Comparison of ENCODE assay signal across 30 cellular contexts in genomic region chr10:47306429-47307210, GRCh38. TPM values are rescaled to one million over a fixed set of nuclear protein-coding genes. Genes with fewer than 3 reads are reported as not detected.
"Had no signal": no experiment of that assay in that cellular context is flagged by ENCODE, and none has a peak within 500 bp of the region (broad histone marks: within the 10 kb centered on the region; RNA-seq: fewer than 3 reads in every experiment).

No MANE protein-coding gene starts in this region.

- DNase-seq: activated CD4-positive, alpha-beta T cell treated with anti-CD3 and anti-CD28 coated beads, Interleukin-2, amount 10 ng/mL, durations not matched to agents 24 days and 14 days; activated CD8-positive, alpha-beta memory T cell treated with anti-CD3 and anti-CD28 coated beads, Interleukin-2, amount 10 ng/mL, durations not matched to agents 7 days and 5 days; activated CD8-positive, alpha-beta T cell treated with anti-CD3 and anti-CD28 coated beads for 36 hours; activated effector memory CD4-positive, alpha-beta T cell treated with anti-CD3 and anti-CD28 coated beads, Interleukin-2, amount 50 U/mL, for 16 hours; activated naive CD4-positive, alpha-beta T cell treated with anti-CD3 and anti-CD28 coated beads, Interleukin-2, amount 10 ng/mL, durations not matched to agents 7 days and 5 days; activated T-cell treated with anti-CD3 and anti-CD28 coated beads for 4 hours; anterior cingulate cortex; foreskin fibroblast; kidney glomerular epithelial cell; stimulated activated CD4-positive, alpha-beta T cell treated with anti-CD3 and anti-CD28 coated beads, Interleukin-1b, Interleukin-23, amount 100 ng/mL, for 48 hours; substantia nigra; T-helper 1 cell; thyroid gland had no signal

- H3K27me3 ChIP-seq: right lobe of liver, thyroid gland had no signal

- H3K9me3 Mint-ChIP-seq: activated CD4-positive, alpha-beta T cell treated with anti-CD3 and anti-CD28 coated beads, Interleukin-2, amount 10 ng/mL, durations not matched to agents 24 days and 14 days; activated CD8-positive, alpha-beta T cell treated with anti-CD3 and anti-CD28 coated beads for 36 hours; activated naive CD4-positive, alpha-beta T cell treated with anti-CD3 and anti-CD28 coated beads, Interleukin-2, amount 10 ng/mL, durations not matched to agents 7 days and 5 days; brain; mesothelial cell of epicardium; natural killer cell treated with Interleukin-12 subunit alpha and Interleukin-12 subunit beta and Interleukin-15 and Interleukin-18, amount 100 ng/mL, for 72 hours; stimulated activated naive CD8-positive, alpha-beta T cell treated with anti-CD3 and anti-CD28 coated beads, Interleukin-15, Interleukin-2, amounts not matched to agents 100 ng/mL and 50 ng/mL, for 24 hours had no signal

- H3K36me3 Mint-ChIP-seq: activated CD8-positive, alpha-beta memory T cell treated with anti-CD3 and anti-CD28 coated beads, Interleukin-2, amount 10 ng/mL, durations not matched to agents 7 days and 5 days; activated naive CD4-positive, alpha-beta T cell treated with anti-CD3 and anti-CD28 coated beads, Interleukin-2, amount 10 ng/mL, durations not matched to agents 7 days and 5 days; brain; mesothelial cell of epicardium; natural killer cell treated with Interleukin-12 subunit alpha and Interleukin-12 subunit beta and Interleukin-15 and Interleukin-18, amount 100 ng/mL, for 72 hours had no signal

- H3K9me3 ChIP-seq: left lung, right lobe of liver, thyroid gland had no signal

- H3K4me3 Mint-ChIP-seq: activated CD4-positive, alpha-beta T cell treated with anti-CD3 and anti-CD28 coated beads, Interleukin-2, amount 10 ng/mL, durations not matched to agents 24 days and 14 days; activated CD8-positive, alpha-beta memory T cell treated with anti-CD3 and anti-CD28 coated beads, Interleukin-2, amount 10 ng/mL, durations not matched to agents 7 days and 5 days; activated CD8-positive, alpha-beta T cell treated with anti-CD3 and anti-CD28 coated beads for 36 hours; activated naive CD4-positive, alpha-beta T cell treated with anti-CD3 and anti-CD28 coated beads, Interleukin-2, amount 10 ng/mL, durations not matched to agents 7 days and 5 days; brain; mesothelial cell of epicardium; natural killer cell treated with Interleukin-12 subunit alpha and Interleukin-12 subunit beta and Interleukin-15 and Interleukin-18, amount 100 ng/mL, for 72 hours; stimulated activated naive CD8-positive, alpha-beta T cell treated with anti-CD3 and anti-CD28 coated beads, Interleukin-15, Interleukin-2, amounts not matched to agents 100 ng/mL and 50 ng/mL, for 24 hours had no signal

- H3K9ac ChIP-seq: parathyroid adenoma had no signal

- H3K36me3 ChIP-seq: left lung, right lobe of liver, thyroid gland had no signal

- H3K4me2 ChIP-seq: hepatocyte had no signal

- FAIRE-seq: endometrium had no signal

- H3K27ac Mint-ChIP-seq: activated CD4-positive, alpha-beta T cell treated with anti-CD3 and anti-CD28 coated beads, Interleukin-2, amount 10 ng/mL, durations not matched to agents 24 days and 14 days; activated CD8-positive, alpha-beta memory T cell treated with anti-CD3 and anti-CD28 coated beads, Interleukin-2, amount 10 ng/mL, durations not matched to agents 7 days and 5 days; activated CD8-positive, alpha-beta T cell treated with anti-CD3 and anti-CD28 coated beads for 36 hours; activated naive CD4-positive, alpha-beta T cell treated with anti-CD3 and anti-CD28 coated beads, Interleukin-2, amount 10 ng/mL, durations not matched to agents 7 days and 5 days; mesothelial cell of epicardium; natural killer cell treated with Interleukin-12 subunit alpha and Interleukin-12 subunit beta and Interleukin-15 and Interleukin-18, amount 100 ng/mL, for 72 hours; stimulated activated naive CD8-positive, alpha-beta T cell treated with anti-CD3 and anti-CD28 coated beads, Interleukin-15, Interleukin-2, amounts not matched to agents 100 ng/mL and 50 ng/mL, for 24 hours had no signal

- H3K27me3 Mint-ChIP-seq: activated CD8-positive, alpha-beta T cell treated with anti-CD3 and anti-CD28 coated beads for 36 hours; stimulated activated naive CD8-positive, alpha-beta T cell treated with anti-CD3 and anti-CD28 coated beads, Interleukin-15, Interleukin-2, amounts not matched to agents 100 ng/mL and 50 ng/mL, for 24 hours had no signal

- ATAC-seq: activated CD8-positive, alpha-beta memory T cell treated with anti-CD3 and anti-CD28 coated beads, Interleukin-2, amount 10 ng/mL, durations not matched to agents 7 days and 5 days; activated CD8-positive, alpha-beta T cell treated with anti-CD3 and anti-CD28 coated beads for 36 hours; left lung; natural killer cell treated with Interleukin-12 subunit alpha and Interleukin-12 subunit beta and Interleukin-15 and Interleukin-18, amount 100 ng/mL, for 72 hours; right lobe of liver had no signal

- H3K27ac ChIP-seq: hepatocyte, left lung, parathyroid adenoma, right lobe of liver, skin epidermis, thyroid gland had no signal

- H3K4me1 ChIP-seq: left lung, parathyroid adenoma, right lobe of liver had no signal

- H3K4me3 ChIP-seq: hepatocyte, left lung, right lobe of liver, skin epidermis, thyroid gland had no signal

RNA-seq across cellular contexts. Expression of gene GDF10, which starts 6.6 kb away (rescaled TPM):
- total RNA-seq: epithelial cell of proximal tubule; glomerular endothelial cell; natural killer cell treated with Interleukin-12 subunit alpha and Interleukin-12 subunit beta and Interleukin-15 and Interleukin-18, amount 100 ng/mL, for 72 hours; right lobe of liver had no signal

RNA-seq across cellular contexts. Expression of gene GDF2, which starts 15.6 kb away (rescaled TPM):
- total RNA-seq: activated CD4-positive, alpha-beta T cell treated with anti-CD3 and anti-CD28 coated beads, Interleukin-2, amount 10 ng/mL, durations not matched to agents 24 days and 14 days; activated CD8-positive, alpha-beta memory T cell treated with anti-CD3 and anti-CD28 coated beads, Interleukin-2, amount 10 ng/mL, durations not matched to agents 7 days and 5 days; activated CD8-positive, alpha-beta T cell treated with anti-CD3 and anti-CD28 coated beads for 36 hours; cardiac septum; chondrocyte; epithelial cell of proximal tubule; fibroblast of lung; glomerular endothelial cell; hepatocyte; left lung; lung microvascular endothelial cell; mesothelial cell of epicardium; natural killer cell treated with Interleukin-12 subunit alpha and Interleukin-12 subunit beta and Interleukin-15 and Interleukin-18, amount 100 ng/mL, for 72 hours; thyroid gland; ureter had no signal
- polyA plus RNA-seq: fibroblast of lung had no signal

RNA-seq across cellular contexts. Expression of gene RBP3, which starts 41.5 kb away (rescaled TPM):
- total RNA-seq: activated CD4-positive, alpha-beta T cell treated with anti-CD3 and anti-CD28 coated beads, Interleukin-2, amount 10 ng/mL, durations not matched to agents 24 days and 14 days; activated CD8-positive, alpha-beta memory T cell treated with anti-CD3 and anti-CD28 coated beads, Interleukin-2, amount 10 ng/mL, durations not matched to agents 7 days and 5 days; activated CD8-positive, alpha-beta T cell treated with anti-CD3 and anti-CD28 coated beads for 36 hours; cardiac septum; chondrocyte; epithelial cell of proximal tubule; fibroblast of lung; glomerular endothelial cell; left lung; lung microvascular endothelial cell; mesothelial cell of epicardium; natural killer cell treated with Interleukin-12 subunit alpha and Interleukin-12 subunit beta and Interleukin-15 and Interleukin-18, amount 100 ng/mL, for 72 hours; right lobe of liver; thyroid gland; ureter had no signal
- polyA plus RNA-seq: fibroblast of lung had no signal
